Comparison of ENCODE assay signal across 1 cellular context in genomic region chr7:73900286-73900685, GRCh38.
TF ChIP-seq lines count a peak whose summit lies in the region.

No MANE protein-coding gene starts in this region.

TF ChIP-seq in IMR-90, 13 proteins besides CTCF, POLR2A, EP300 and RAD21 (continued from another document):
- TF ChIP-seq ELK1 (IDR thresholded peaks at IDR 0.05; ENCODE audit: borderline replicate concordance, low read depth, low read length): no peak
- no peak for TF ChIP-seq FOS (IDR thresholded peaks at IDR 0.05; ENCODE audit: low read depth, low read length)
- no peak for TF ChIP-seq SMC3 (IDR thresholded peaks at IDR 0.05; ENCODE audit: low read depth, low read length)
- no peak for TF ChIP-seq NFE2L2 (IDR thresholded peaks at IDR 0.05; ENCODE audit: low read depth, low read length)
- no peak for TF ChIP-seq RCOR1 (IDR thresholded peaks at IDR 0.05; ENCODE audit: insufficient replicate concordance, low read length)
- no peak for TF ChIP-seq MAFK (IDR thresholded peaks at IDR 0.05; ENCODE audit: low read depth, low read length)
- TF ChIP-seq CHD1 (IDR thresholded peaks at IDR 0.05; ENCODE audit: low read depth, low read length): no peak
